Comparison of ENCODE assay signal across 9 cellular contexts in genomic region chr2:179107737-179108136, GRCh38. TPM values are rescaled to one million over a fixed set of nuclear protein-coding genes. Genes with fewer than 3 reads are reported as not detected.
A peak's percentile ranks its signal among the peaks of the same experiment; 100 is the strongest.
DNase-seq lines count a peak whose midpoint lies in the region; ATAC-seq and TF ChIP-seq lines count a peak whose summit lies in the region.
"Had no signal": no experiment of that assay in that cellular context is flagged by ENCODE, and none has a peak within 500 bp of the region (broad histone marks: within the 10 kb centered on the region; RNA-seq: fewer than 3 reads in every experiment).

No MANE protein-coding gene starts in this region.

- peak overlapping the region; percentile 49 for H3K27ac Mint-ChIP-seq in activated naive CD8-positive, alpha-beta T cell treated with anti-CD3 and anti-CD28 coated beads for 36 hours

- H3K9me3 ChIP-seq in osteoblast (ENCODE audit: low read depth, low read length) (no peaks in the 10 kb centered on the region), MG63 (no peaks in the 10 kb centered on the region)

- no peaks in the 10 kb centered on the region for H3K79me2 ChIP-seq in osteoblast (ENCODE audit: insufficient read depth, low read length)

- H3K27me3 ChIP-seq in osteoblast (ENCODE audit: insufficient read depth, low read length) (no peaks in the 10 kb centered on the region), MG63 (no peaks in the 10 kb centered on the region)

- no peaks in the 10 kb centered on the region for H3K36me3 Mint-ChIP-seq in activated naive CD8-positive, alpha-beta T cell treated with anti-CD3 and anti-CD28 coated beads for 36 hours

- H3K27me3 Mint-ChIP-seq in activated naive CD8-positive, alpha-beta T cell treated with anti-CD3 and anti-CD28 coated beads for 36 hours: no peaks in the 10 kb centered on the region

- H3K4me2 ChIP-seq in osteoblast (ENCODE audit: insufficient read depth, low read length): peak overlapping the region; percentile 18

- no peaks in the 10 kb centered on the region for H4K20me1 ChIP-seq in osteoblast (ENCODE audit: insufficient read depth, low read length)

- H3K36me3 ChIP-seq in osteoblast (ENCODE audit: insufficient read depth, low read length): peaks cover 32% of the 10 kb centered on the region
- peaks cover 11% of the 10 kb centered on the region for H3K36me3 ChIP-seq in MG63

- no peak overlapping the region for H2AFZ ChIP-seq in osteoblast (ENCODE audit: low read length)

- H3K9me3 Mint-ChIP-seq in activated naive CD8-positive, alpha-beta T cell treated with anti-CD3 and anti-CD28 coated beads for 36 hours: no peaks in the 10 kb centered on the region

- no peak overlapping the region for H3K4me3 Mint-ChIP-seq in activated naive CD8-positive, alpha-beta T cell treated with anti-CD3 and anti-CD28 coated beads for 36 hours

- H3K4me1 ChIP-seq in osteoblast (ENCODE audit: insufficient read depth, low read length): peaks cover 28% of the 10 kb centered on the region

- H3K4me3 ChIP-seq in osteoblast (ENCODE audit: insufficient read depth, low read length): no peak overlapping the region
- no peak overlapping the region for H3K4me3 ChIP-seq in MG63

- no peak for TF ChIP-seq CTCF in osteoblast (IDR thresholded peaks at IDR 0.05; ENCODE audit: extremely low read depth, low read depth, low read length)

- ATAC-seq in GM18907 (IDR thresholded peaks at IDR 0.05; ENCODE audit: unreplicated experiment): peak; percentile 63
- peak; percentile 48 for ATAC-seq in HG03103 (IDR thresholded peaks at IDR 0.05; ENCODE audit: low read depth, unreplicated experiment)

- peak overlapping the region; percentile 57 for H3K27ac ChIP-seq in osteoblast (ENCODE audit: low read depth, low read length)

- no peak for DNase-seq in activated naive CD8-positive, alpha-beta T cell treated with anti-CD3 and anti-CD28 coated beads for 36 hours
- DNase-seq in osteoblast (ENCODE audit: insufficient read length, low spot score, missing footprints) (no peak), HK-2 (ENCODE audit: unreplicated experiment) (no peak), NCI-H2196 (lab: John Stamatoyannopoulos, UW; ENCODE audit: unreplicated experiment) (no peak), D341Med (ENCODE audit: low spot score) (no peak), MG63 (no peak)

- peaks cover 35% of the 10 kb centered on the region for H3K4me1 Mint-ChIP-seq in activated naive CD8-positive, alpha-beta T cell treated with anti-CD3 and anti-CD28 coated beads for 36 hours

RNA-seq across cellular contexts. Expression of gene CCDC141, which starts 57.8 kb away (rescaled TPM):
- 1 to 10 TPM; 4.8 to 5.6 TPM for total RNA-seq in activated naive CD8-positive, alpha-beta T cell treated with anti-CD3 and anti-CD28 coated beads for 36 hours
- not detected in 2 replicates for total RNA-seq in osteoblast
- total RNA-seq in MG63 (2014; rRNA removed; shearing (Covaris generic); ENCODE audit: low replicate concordance): not detected in 2 replicates
- total RNA-seq: kidney epithelial cell had no signal
